In the genomic region with DNA sequence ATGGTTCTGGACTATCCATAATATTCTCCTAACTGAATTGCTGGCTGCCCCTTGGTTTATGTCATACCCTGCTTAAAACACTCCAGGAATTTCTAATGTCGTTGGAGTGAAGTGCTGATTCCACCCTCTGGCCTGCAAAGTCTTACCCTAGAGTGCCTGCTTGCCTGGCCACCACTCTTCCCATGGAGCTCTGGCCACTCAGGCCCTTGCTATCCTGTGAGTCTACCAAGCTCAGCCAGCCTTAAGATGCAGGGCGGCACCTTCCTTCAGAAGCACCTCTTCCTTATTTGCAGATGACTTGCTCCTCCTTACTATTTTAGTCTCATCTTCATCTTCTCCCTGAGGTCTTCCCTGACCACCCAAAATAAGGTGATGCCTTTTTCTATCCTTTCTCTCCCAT, we compare ENCODE assay signal across 19 cellular contexts. TPM values are rescaled to one million over a fixed set of nuclear protein-coding genes. Genes with fewer than 3 reads are reported as not detected.
DNase-seq lines count a peak whose midpoint lies in the region; ATAC-seq, FAIRE-seq and TF ChIP-seq lines count a peak whose summit lies in the region.
"Had no signal": no experiment of that assay in that cellular context is flagged by ENCODE, and none has a peak within 500 bp of the region (broad histone marks: within the 10 kb centered on the region; RNA-seq: fewer than 3 reads in every experiment).

No MANE protein-coding gene starts in this region.

- no peak overlapping the region for H3K4me3 Mint-ChIP-seq in MCF 10A (ENCODE audit: unreplicated experiment)
- H3K4me3 Mint-ChIP-seq in memory B cell, result no peak overlapping the region
- H3K4me3 Mint-ChIP-seq: CD4-positive, alpha-beta memory T cell had no signal

- H3K36me3 ChIP-seq in breast epithelium, result no peaks in the 10 kb centered on the region
- H3K36me3 ChIP-seq in small intestine (ENCODE audit: control insufficient read depth in 2 of 2, insufficient read depth in 2 of 2, low read length in 2 of 2), result no peaks in the 10 kb centered on the region

- H3K27ac ChIP-seq in breast epithelium (no peak overlapping the region), VCaP (peak overlapping the region; percentile 42; the same call in 1 of the 2 replicates), small intestine (ENCODE audit: low read depth in 1 of 2, low read length in 1 of 2) (no peak overlapping the region)
- H3K27ac ChIP-seq: 22Rv1, C4-2B had no signal

- H3K4me3 ChIP-seq in breast epithelium (no peak overlapping the region), small intestine (ENCODE audit: low read depth in 1 of 2, low read length in 2 of 2) (no peak overlapping the region)

- intact Hi-C loops in MCF 10A (cut with micrococcal nuclease) (loop anchor here (10.0 kb wide), 1 partner anchor 577 kb away; no protein-coding TSS in a partner anchor), breast epithelium (cut with DNase I; ENCODE audit: low total_unique reads) (loop anchor here (10.0 kb wide), 1 partner anchor 157 kb away; the partner anchor contains the start of genes LRRIQ1 and TSPAN19), left colon (cut with DNase I, micrococcal nuclease) (loop anchor here in 1 of 2 donors (2.0 to 10.0 kb wide), 2 partner anchors 151 to 177 kb away; no protein-coding TSS in a partner anchor)

- H3K27me3 Mint-ChIP-seq in MCF 10A (ENCODE audit: insufficient read depth, unreplicated experiment) (no peaks in the 10 kb centered on the region), memory B cell (no peaks in the 10 kb centered on the region)

- CTCF ChIA-PET in MCF 10A (lab: Yijun Ruan, JAX), result interaction anchor here (0.6 to 11.5 kb wide), 6 partner anchors 11 to 198 kb away, joined by 3 to 282 read pairs (median 3); no protein-coding TSS in a partner anchor

- H3K4me1 ChIP-seq in breast epithelium, result no peaks in the 10 kb centered on the region
- no peaks in the 10 kb centered on the region for H3K4me1 ChIP-seq in small intestine (ENCODE audit: control insufficient read depth in 2 of 2, insufficient read depth in 1 of 2, low read depth in 1 of 2, low read length in 1 of 2)

- H3K27me3 ChIP-seq in breast epithelium, result no peaks in the 10 kb centered on the region
- H3K27me3 ChIP-seq in small intestine (ENCODE audit: control insufficient read depth in 2 of 2, insufficient read depth in 2 of 2, low read length in 2 of 2), result no peaks in the 10 kb centered on the region

- WGBS in small intestine, 3 donors, result 52 to 62% (median 54%) methylated on average over 2 of the region's 2 CpGs

- H3K36me3 Mint-ChIP-seq in MCF 10A (ENCODE audit: insufficient read depth, unreplicated experiment) (peaks cover 25% of the 10 kb centered on the region), memory B cell (no peaks in the 10 kb centered on the region)
- H3K36me3 Mint-ChIP-seq: CD4-positive, alpha-beta memory T cell had no signal

- TF ChIP-seq POLR2A in breast epithelium (IDR thresholded peaks at IDR 0.05), result no peak

- no peak for FAIRE-seq in small intestine (lab: Jason Lieb, UNC)
- FAIRE-seq: D721Med, GM18507, H54 had no signal

- no peak for TF ChIP-seq CTCF in MCF 10A (IDR thresholded peaks at IDR 0.05; ENCODE audit: unreplicated experiment)
- TF ChIP-seq CTCF in breast epithelium (IDR thresholded peaks at IDR 0.05), result no peak
- no peak for TF ChIP-seq CTCF in VCaP (conservative IDR thresholded peaks at IDR 0.05)

- H3K9me3 Mint-ChIP-seq in MCF 10A (ENCODE audit: unreplicated experiment) (no peaks in the 10 kb centered on the region), memory B cell (no peaks in the 10 kb centered on the region)
- H3K9me3 Mint-ChIP-seq: CD4-positive, alpha-beta memory T cell had no signal

- POLR2A ChIA-PET in MCF 10A (lab: Yijun Ruan, JAX), result interaction anchor here (1.5 to 5.7 kb wide), 2 partner anchors 34 to 154 kb away, joined by 4 to 36 read pairs; partner anchors contain the start of gene SLC6A15

- DNase-seq in MCF 10A (ENCODE audit: unreplicated experiment), result no peak
- no peak for DNase-seq in breast epithelium (ENCODE audit: low spot score in 2 of 2)
- no peak for DNase-seq in memory B cell (ENCODE audit: low spot score in 2 of 2)
- no peak for DNase-seq in small intestine
- DNase-seq in left colon, result no peak
- no peak for DNase-seq in NCI-H1694 (lab: John Stamatoyannopoulos, UW)
- DNase-seq: COR-L47, DND-41, GF-D8, IMR-90 had no signal

- H3K4me1 Mint-ChIP-seq in MCF 10A (ENCODE audit: insufficient read depth, unreplicated experiment) (no peaks in the 10 kb centered on the region), memory B cell (peaks cover 2% of the 10 kb centered on the region)
- H3K4me1 Mint-ChIP-seq: CD4-positive, alpha-beta memory T cell had no signal

- BruUV-seq in MCF 10A (replicated peaks; lab: Mats Ljungman, UMichigan), result no TSS peak

- H3K9me3 ChIP-seq in breast epithelium, result no peaks in the 10 kb centered on the region
- no peaks in the 10 kb centered on the region for H3K9me3 ChIP-seq in small intestine (ENCODE audit: control insufficient read depth, low read depth)

- H3K27ac Mint-ChIP-seq in MCF 10A (ENCODE audit: low read depth, unreplicated experiment), result peak overlapping the region; percentile 44
- peak overlapping the region; percentile 3 for H3K27ac Mint-ChIP-seq in memory B cell
- H3K27ac Mint-ChIP-seq: CD4-positive, alpha-beta memory T cell had no signal

- no peak for ATAC-seq in memory B cell (ENCODE audit: low read depth)
- ATAC-seq in left colon, result no peak
- ATAC-seq in HG03460 (IDR thresholded peaks at IDR 0.05; ENCODE audit: unreplicated experiment), result no peak

RNA-seq across cellular contexts. Expression of gene SLC6A15, which starts 35.3 kb away (rescaled TPM):
- total RNA-seq in MCF 10A (2022) (94.0 and 96.3 TPM in 2 replicates), breast epithelium (1 to 10 TPM in 2 of 3 donors, not detected in 1; 2.0 to 2.2 TPM), left colon (under 1 TPM; 0.45 to 0.58 TPM)
- polyA plus RNA-seq in small intestine, result 1 to 10 TPM in 1 of 3 donors, not detected in 2; 1.0 TPM
- total RNA-seq: CD4-positive, alpha-beta memory T cell; HT-29 had no signal
- polyA plus RNA-seq: CD4-positive, alpha-beta memory T cell had no signal

Comparison
In these comparisons a context has a peak if more than half of its experiments do, and no peak if none do; other contexts are left out.
1. RNA of gene SLC6A15, which starts 35.3 kb away (total RNA-seq): 94.0 to 96.3 TPM in MCF 10A; 2.0 to 2.2 TPM in breast epithelium and 0.45 to 0.58 TPM in left colon; every median in the first group is over 10 times any median in the second.